ENCODE assay signal across 12 cellular contexts in the genomic region with DNA sequence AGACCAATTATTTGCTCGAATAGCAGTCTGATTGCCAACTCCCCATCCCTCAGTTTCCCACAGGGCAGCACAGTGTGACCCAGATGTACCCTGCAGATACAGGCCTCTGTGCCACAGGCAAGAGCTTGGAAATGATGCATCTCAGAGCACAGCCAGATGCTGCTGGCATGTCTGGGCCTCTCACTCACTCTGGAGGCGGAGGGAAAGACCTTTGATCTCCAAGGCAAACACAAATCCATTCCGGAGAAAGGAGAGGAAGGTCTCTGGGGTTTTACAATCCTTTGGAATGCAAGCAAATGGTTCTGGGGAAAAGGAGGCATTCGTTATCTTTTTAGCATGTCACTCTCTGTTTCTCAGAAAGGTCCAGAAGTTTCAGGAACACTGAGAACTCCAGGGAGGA.
A peak's percentile ranks its signal among the peaks of the same experiment; 100 is the strongest.
DNase-seq lines count a peak whose midpoint lies in the region; TF ChIP-seq lines count a peak whose summit lies in the region.
"Had no signal": no experiment of that assay in that cellular context is flagged by ENCODE, and none has a peak within 500 bp of the region (broad histone marks: within the 10 kb centered on the region; RNA-seq: fewer than 3 reads in every experiment).

No MANE protein-coding gene starts in this region.

- H3K9me3 Mint-ChIP-seq in nephron progenitor cell = no peaks in the 10 kb centered on the region
- H3K9me3 Mint-ChIP-seq: activated naive CD8-positive, alpha-beta T cell treated with anti-CD3 and anti-CD28 coated beads for 36 hours had no signal

- peaks cover 64% of the 10 kb centered on the region for H3K4me1 Mint-ChIP-seq in nephron progenitor cell
- H3K4me1 Mint-ChIP-seq: activated naive CD8-positive, alpha-beta T cell treated with anti-CD3 and anti-CD28 coated beads for 36 hours had no signal

- DNase-seq in EL (peak; percentile 25), NCI-H2171 (lab: John Stamatoyannopoulos, UW) (peak; percentile 77), fibroblast of peridontal ligament (ENCODE audit: extremely low read depth) (peak; percentile 73), nephron progenitor cell (peak; percentile 51), GM20000 (ENCODE audit: low spot score) (no peak), KG1 (lab: John Stamatoyannopoulos, UW) (no peak), pons (ENCODE audit: low spot score) (no peak), DMS153 (lab: John Stamatoyannopoulos, UW) (no peak)
- DNase-seq: activated CD8-positive, alpha-beta memory T cell treated with anti-CD3 and anti-CD28 coated beads, Interleukin-2, amount 50 U/mL, for 48 hours; activated naive CD8-positive, alpha-beta T cell treated with anti-CD3 and anti-CD28 coated beads for 36 hours; NCI-H146; stimulated activated naive CD8-positive, alpha-beta T cell treated with anti-CD3 and anti-CD28 coated beads, Interleukin-15, Interleukin-2, amounts not matched to agents 100 U/mL and 50 U/mL, for 24 hours had no signal

- H3K27ac Mint-ChIP-seq in nephron progenitor cell = peak overlapping the region; percentile 84
- H3K27ac Mint-ChIP-seq: activated naive CD8-positive, alpha-beta T cell treated with anti-CD3 and anti-CD28 coated beads for 36 hours had no signal

- H3K4me3 Mint-ChIP-seq in nephron progenitor cell = no peak overlapping the region
- H3K4me3 Mint-ChIP-seq: activated naive CD8-positive, alpha-beta T cell treated with anti-CD3 and anti-CD28 coated beads for 36 hours had no signal

- no peak for TF ChIP-seq CTCF in nephron progenitor cell (IDR thresholded peaks at IDR 0.05)
- TF ChIP-seq CTCF in GM20000 (IDR thresholded peaks at IDR 0.05; ENCODE audit: extremely low read depth, missing control alignments) = no peak

- H3K27me3 Mint-ChIP-seq in nephron progenitor cell (ENCODE audit: low read depth, poor library complexity) = peaks cover 4% of the 10 kb centered on the region
- H3K27me3 Mint-ChIP-seq: activated naive CD8-positive, alpha-beta T cell treated with anti-CD3 and anti-CD28 coated beads for 36 hours had no signal

- no peaks in the 10 kb centered on the region for H3K36me3 Mint-ChIP-seq in nephron progenitor cell (ENCODE audit: low read depth)
- H3K36me3 Mint-ChIP-seq: activated naive CD8-positive, alpha-beta T cell treated with anti-CD3 and anti-CD28 coated beads for 36 hours had no signal

Comparison
In these comparisons a context has a peak if more than half of its experiments do, and no peak if none do; other contexts are left out.
1. DNase-seq: peak in EL (single experiment), NCI-H2171 (single experiment), fibroblast of peridontal ligament (single experiment) and nephron progenitor cell (single experiment); none in GM20000 (single experiment), KG1 (single experiment), pons (single experiment) and DMS153 (single experiment).